Comparison of ENCODE assay signal across 29 cellular contexts in genomic region chr1:18874036-18874435, GRCh38. TPM values are rescaled to one million over a fixed set of nuclear protein-coding genes. Genes with fewer than 3 reads are reported as not detected.
"Had no signal": no experiment of that assay in that cellular context is flagged by ENCODE, and none has a peak within 500 bp of the region (broad histone marks: within the 10 kb centered on the region; RNA-seq: fewer than 3 reads in every experiment).

No MANE protein-coding gene starts in this region.

- DNase-seq: stimulated activated CD4-positive, alpha-beta T cell treated with anti-CD3 and anti-CD28 coated beads, Interleukin-4, amount 100 ng/mL, for 1 hour; stimulated activated CD4-positive, alpha-beta T cell treated with anti-CD3 and anti-CD28 coated beads, Interleukin-4, amount 100 ng/mL, for 24 hours; stimulated activated CD4-positive, alpha-beta T cell treated with anti-CD3 and anti-CD28 coated beads, Interleukin-4, amount 100 ng/mL, for 4 hours; stimulated activated CD8-positive, alpha-beta memory T cell treated with anti-CD3 and anti-CD28 coated beads, Interleukin-4, amount 100 ng/mL, for 48 hours; stimulated activated naive B cell treated with anti-CD40 and anti-IgM and Interleukin-4, amounts not matched to agents 10 μg/mL and 1 μg/mL and 100 μg/mL, for 72 hours; stimulated activated naive CD4-positive, alpha-beta T cell; stimulated activated naive CD4-positive, alpha-beta T cell treated with Interleukin-2 at 50 U/mL for 16 hours; stimulated activated naive CD8-positive, alpha-beta T cell treated with anti-CD3 and anti-CD28 coated beads, Interleukin-15, amount 100 ng/mL, for 72 hours; stimulated activated naive CD8-positive, alpha-beta T cell treated with anti-CD3 and anti-CD28 coated beads, Interleukin-15, Interleukin-2, amounts not matched to agents 100 U/mL and 50 U/mL, for 24 hours; testis; thyroid gland; tibial artery; trophoblast cell; upper lobe of left lung; upper lobe of right lung; uterus had no signal

- H3K27ac ChIP-seq: stomach, suprapubic skin, testis, thoracic aorta, thyroid gland, tibial artery, tibial nerve, transverse colon, upper lobe of left lung, upper lobe of right lung, uterus, vagina had no signal

- H3K36me3 ChIP-seq: thyroid gland, transverse colon, upper lobe of right lung, uterus had no signal

- ATAC-seq: stimulated activated effector memory CD8-positive, alpha-beta T cell treated with anti-CD3 and anti-CD28 coated beads, Interleukin-12 subunit alpha, Interleukin-12 subunit beta, amount 100 ng/mL, for 72 hours; stimulated activated memory B cell treated with anti-CD40 and anti-IgM and Interleukin-4, amounts not matched to agents 10 μg/mL and 1 μg/mL and 100 μg/mL, for 72 hours; stimulated activated naive B cell treated with anti-CD40 and anti-IgM and Interleukin-4, amounts not matched to agents 10 μg/mL and 1 μg/mL and 100 μg/mL, for 72 hours; stimulated activated naive CD8-positive, alpha-beta T cell treated with anti-CD3 and anti-CD28 coated beads, Interleukin-15, amount 100 ng/mL, for 72 hours; stimulated activated naive CD8-positive, alpha-beta T cell treated with anti-CD3 and anti-CD28 coated beads, Interleukin-15, Interleukin-2, amounts not matched to agents 100 U/mL and 50 U/mL, for 24 hours; upper lobe of right lung had no signal

- H3K27me3 ChIP-seq: stomach, testis, thyroid gland, tibial artery, tibial nerve, transverse colon, upper lobe of left lung, upper lobe of right lung, uterus, vagina had no signal

- H3K4me3 ChIP-seq: stomach, suprapubic skin, testis, thoracic aorta, thyroid gland, tibial artery, tibial nerve, transverse colon, upper lobe of left lung, upper lobe of right lung, uterus, vagina had no signal

- H3K4me1 ChIP-seq: testis, thyroid gland, tibial artery, upper lobe of right lung, uterus, vagina had no signal

- FAIRE-seq: urothelium cell line had no signal

- H3K9me3 ChIP-seq: stomach, suprapubic skin, testis, thoracic aorta, thyroid gland, tibial artery, tibial nerve, transverse colon, upper lobe of left lung, upper lobe of right lung, uterus, vagina had no signal

RNA-seq across cellular contexts. Expression of gene TAS1R2, which starts 14.6 kb away (rescaled TPM):
- total RNA-seq: subcutaneous adipose tissue, temporal lobe, thoracic aorta, thyroid gland, tibial nerve, transverse colon, upper lobe of left lung, upper lobe of right lung, ureter, urinary bladder had no signal
- polyA plus RNA-seq: stomach, urinary bladder had no signal
